28 cellular contexts compared by ENCODE assay signal in the genomic region with DNA sequence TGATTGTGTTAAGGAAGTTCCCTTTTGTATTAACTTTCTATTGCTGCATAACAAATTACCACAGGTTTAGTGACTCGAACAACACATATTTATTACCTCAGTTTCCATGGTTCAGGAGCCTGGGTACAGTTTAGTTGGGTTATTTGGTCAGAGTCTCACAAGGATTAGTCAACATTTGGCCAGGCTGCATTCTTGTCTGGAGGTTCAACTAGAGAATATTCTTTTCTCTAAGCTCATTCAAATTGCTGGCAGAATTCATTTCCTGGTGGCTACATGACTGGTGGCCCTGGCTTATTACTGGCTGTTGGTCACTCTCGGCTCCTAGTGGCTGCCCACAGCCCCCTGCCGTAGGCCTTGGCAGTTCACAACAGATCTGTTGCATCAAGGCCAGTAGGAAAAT.
"Had no signal": no experiment of that assay in that cellular context is flagged by ENCODE, and none has a peak within 500 bp of the region (broad histone marks: within the 10 kb centered on the region; RNA-seq: fewer than 3 reads in every experiment).

No MANE protein-coding gene starts in this region.

- H3K9me3 ChIP-seq: ascending aorta, Peyer's patch, SJSA1 had no signal

- H3K4me3 Mint-ChIP-seq: activated CD8-positive, alpha-beta T cell treated with anti-CD3 and anti-CD28 coated beads, Interleukin-2, amount 10 ng/mL, durations not matched to agents 7 days and 5 days; activated naive CD8-positive, alpha-beta T cell treated with anti-CD3 and anti-CD28 coated beads, Interleukin-2, amount 50 U/mL, for 24 hours; activated T-cell treated with anti-CD3 and anti-CD28 coated beads, Interleukin-2, amount 50 U/mL, for 24 hours; activated T-helper 1 cell treated with anti-CD3 and anti-CD28 coated beads, Interleukin-12 subunit alpha, Interleukin-12 subunit beta, Interleukin-2, Interleukin-4 antibody, amounts not matched to agents 30 ng/mL and 10 ng/mL and 1 ng/mL, durations not matched to agents 14 hours and 24 hours and 36 hours; T-helper 17 cell; WTC11 had no signal

- H3K9me3 Mint-ChIP-seq: activated naive CD4-positive, alpha-beta T cell treated with anti-CD3 and anti-CD28 coated beads, Interleukin-2, amount 50 U/mL, for 72 hours; activated naive CD8-positive, alpha-beta T cell treated with anti-CD3 and anti-CD28 coated beads, Interleukin-2, amount 50 U/mL, for 24 hours; activated T-cell treated with anti-CD3 and anti-CD28 coated beads, Interleukin-2, amount 50 U/mL, for 24 hours; activated T-helper 1 cell treated with anti-CD3 and anti-CD28 coated beads, Interleukin-12 subunit alpha, Interleukin-12 subunit beta, Interleukin-2, Interleukin-4 antibody, amounts not matched to agents 30 ng/mL and 10 ng/mL and 1 ng/mL, durations not matched to agents 14 hours and 24 hours and 36 hours; WTC11 had no signal

- H3K27me3 ChIP-seq: ascending aorta, Peyer's patch had no signal

- H3K36me3 Mint-ChIP-seq: activated naive CD4-positive, alpha-beta T cell treated with anti-CD3 and anti-CD28 coated beads, Interleukin-2, amount 50 U/mL, for 72 hours; WTC11 had no signal

- H3K27me3 Mint-ChIP-seq: activated T-cell treated with anti-CD3 and anti-CD28 coated beads, Interleukin-2, amount 50 U/mL, for 24 hours had no signal

- H3K4me3 ChIP-seq: ascending aorta, Peyer's patch, SJSA1 had no signal

- H3K27ac Mint-ChIP-seq: activated CD8-positive, alpha-beta T cell treated with anti-CD3 and anti-CD28 coated beads, Interleukin-2, amount 10 ng/mL, durations not matched to agents 7 days and 5 days; activated naive CD4-positive, alpha-beta T cell treated with anti-CD3 and anti-CD28 coated beads, Interleukin-2, amount 50 U/mL, for 72 hours; activated naive CD8-positive, alpha-beta T cell treated with anti-CD3 and anti-CD28 coated beads, Interleukin-2, amount 50 U/mL, for 24 hours; activated T-cell treated with anti-CD3 and anti-CD28 coated beads, Interleukin-2, amount 50 U/mL, for 24 hours; activated T-helper 1 cell treated with anti-CD3 and anti-CD28 coated beads, Interleukin-12 subunit alpha, Interleukin-12 subunit beta, Interleukin-2, Interleukin-4 antibody, amounts not matched to agents 30 ng/mL and 10 ng/mL and 1 ng/mL, durations not matched to agents 14 hours and 24 hours and 36 hours; T-helper 17 cell; WTC11 had no signal

- ATAC-seq: activated CD8-positive, alpha-beta T cell treated with anti-CD3 and anti-CD28 coated beads, Interleukin-2, amount 10 ng/mL, durations not matched to agents 7 days and 5 days; activated naive CD4-positive, alpha-beta T cell treated with anti-CD3 and anti-CD28 coated beads, Interleukin-2, amount 50 U/mL, for 72 hours; activated naive CD8-positive, alpha-beta T cell treated with anti-CD3 and anti-CD28 coated beads, Interleukin-2, amount 50 U/mL, for 24 hours; T-helper 17 cell; WTC11 had no signal

- H3K27ac ChIP-seq: ascending aorta, brain microvascular endothelial cell, Peyer's patch, SJSA1 had no signal

- H3K4me1 ChIP-seq: ascending aorta, Peyer's patch, SJSA1 had no signal

- H3K4me1 Mint-ChIP-seq: activated naive CD8-positive, alpha-beta T cell treated with anti-CD3 and anti-CD28 coated beads, Interleukin-2, amount 50 U/mL, for 24 hours had no signal

- DNase-seq: activated CD4-positive, alpha-beta T cell treated with anti-CD3 and anti-CD28 coated beads for 48 hours; activated CD4-positive, alpha-beta T cell treated with anti-CD3 and anti-CD28 coated beads, Interleukin-2, amount 50 U/mL, for 4 hours; activated CD4-positive, CD25-positive, alpha-beta regulatory T cell treated with anti-CD3 and anti-CD28 coated beads, Interleukin-2, amount 50 U/mL, for 72 hours; activated CD8-positive, alpha-beta T cell treated with anti-CD3 and anti-CD28 coated beads, Interleukin-2, amount 10 ng/mL, durations not matched to agents 7 days and 5 days; activated effector memory CD4-positive, alpha-beta T cell treated with Interleukin-2 at 50 U/mL for 16 hours; activated naive CD4-positive, alpha-beta T cell; activated naive CD8-positive, alpha-beta T cell treated with anti-CD3 and anti-CD28 coated beads, Interleukin-2, amount 50 U/mL, for 24 hours; activated T-cell treated with anti-CD3 and anti-CD28 coated beads, Interleukin-2, amount 50 U/mL, for 24 hours; amniotic stem cell; brain microvascular endothelial cell; cortex of kidney; MM.1S; NCI-H1105 treated with DMSO at 0.1 percent for 48 hours; NCI-H146; NCI-H187 treated with DMSO at 0.1 percent for 48 hours; NCI-H2171 treated with DMSO at 0.1 percent for 48 hours; NCI-H226; NCI-H774; NK-92 treated with Interleukin-12 subunit alpha and Interleukin-12 subunit beta, amount 100 ng/mL, for 24 hours; Peyer's patch; SHP77; T-helper 17 cell; T-helper 9 cell had no signal

- H3K36me3 ChIP-seq: ascending aorta, brain microvascular endothelial cell, Peyer's patch, SJSA1 had no signal
